1 cellular context compared by ENCODE assay signal in genomic region chr10:64130152-64130551, GRCh38.
TF ChIP-seq lines count a peak whose summit lies in the region.

No MANE protein-coding gene starts in this region.

TF ChIP-seq in GM12878, 131 proteins besides CTCF, POLR2A, EP300 and RAD21 (continued from another document):
- TF ChIP-seq, protein P1, sequence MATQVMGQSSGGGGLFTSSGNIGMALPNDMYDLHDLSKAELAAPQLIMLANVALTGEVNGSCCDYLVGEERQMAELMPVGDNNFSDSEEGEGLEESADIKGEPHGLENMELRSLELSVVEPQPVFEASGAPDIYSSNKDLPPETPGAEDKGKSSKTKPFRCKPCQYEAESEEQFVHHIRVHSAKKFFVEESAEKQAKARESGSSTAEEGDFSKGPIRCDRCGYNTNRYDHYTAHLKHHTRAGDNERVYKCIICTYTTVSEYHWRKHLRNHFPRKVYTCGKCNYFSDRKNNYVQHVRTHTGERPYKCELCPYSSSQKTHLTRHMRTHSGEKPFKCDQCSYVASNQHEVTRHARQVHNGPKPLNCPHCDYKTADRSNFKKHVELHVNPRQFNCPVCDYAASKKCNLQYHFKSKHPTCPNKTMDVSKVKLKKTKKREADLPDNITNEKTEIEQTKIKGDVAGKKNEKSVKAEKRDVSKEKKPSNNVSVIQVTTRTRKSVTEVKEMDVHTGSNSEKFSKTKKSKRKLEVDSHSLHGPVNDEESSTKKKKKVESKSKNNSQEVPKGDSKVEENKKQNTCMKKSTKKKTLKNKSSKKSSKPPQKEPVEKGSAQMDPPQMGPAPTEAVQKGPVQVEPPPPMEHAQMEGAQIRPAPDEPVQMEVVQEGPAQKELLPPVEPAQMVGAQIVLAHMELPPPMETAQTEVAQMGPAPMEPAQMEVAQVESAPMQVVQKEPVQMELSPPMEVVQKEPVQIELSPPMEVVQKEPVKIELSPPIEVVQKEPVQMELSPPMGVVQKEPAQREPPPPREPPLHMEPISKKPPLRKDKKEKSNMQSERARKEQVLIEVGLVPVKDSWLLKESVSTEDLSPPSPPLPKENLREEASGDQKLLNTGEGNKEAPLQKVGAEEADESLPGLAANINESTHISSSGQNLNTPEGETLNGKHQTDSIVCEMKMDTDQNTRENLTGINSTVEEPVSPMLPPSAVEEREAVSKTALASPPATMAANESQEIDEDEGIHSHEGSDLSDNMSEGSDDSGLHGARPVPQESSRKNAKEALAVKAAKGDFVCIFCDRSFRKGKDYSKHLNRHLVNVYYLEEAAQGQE (IDR thresholded peaks at IDR 0.05; ENCODE audit: low read depth, low read length), result no peak
- TF ChIP-seq TBL1XR1 (IDR thresholded peaks at IDR 0.05; ENCODE audit: low read depth, low read length), result no peak
- no peak for TF ChIP-seq TCF12 (IDR thresholded peaks at IDR 0.05; ENCODE audit: low read depth, low read length)
- TF ChIP-seq PAX8 (IDR thresholded peaks at IDR 0.05), result no peak
- no peak for TF ChIP-seq IRF4 (IDR thresholded peaks at IDR 0.05; ENCODE audit: low read depth, low read length)
- TF ChIP-seq MXI1 (IDR thresholded peaks at IDR 0.05; ENCODE audit: low read depth, low read length), result no peak
- no peak for TF ChIP-seq BRCA1 (IDR thresholded peaks at IDR 0.05; ENCODE audit: low read depth, low read length)
- no peak for TF ChIP-seq ZNF622 (IDR thresholded peaks at IDR 0.05)
- TF ChIP-seq KDM1A (IDR thresholded peaks at IDR 0.05; ENCODE audit: borderline replicate concordance), result no peak
- TF ChIP-seq NFXL1 (IDR thresholded peaks at IDR 0.05; ENCODE audit: borderline replicate concordance), result no peak
- no peak for TF ChIP-seq GABPA (IDR thresholded peaks at IDR 0.05; ENCODE audit: low read depth)
- TF ChIP-seq KAT2A (conservative IDR thresholded peaks at IDR 0.05; ENCODE audit: control insufficient read depth, low read depth, low read length), result no peak
- no peak for TF ChIP-seq MLLT1 (IDR thresholded peaks at IDR 0.05)
- TF ChIP-seq BCL3 (IDR thresholded peaks at IDR 0.05; ENCODE audit: borderline replicate concordance, insufficient read depth, low read depth, low read length, poor library complexity, severe bottlenecking), result no peak
